15 cellular contexts compared by ENCODE assay signal in the genomic region with DNA sequence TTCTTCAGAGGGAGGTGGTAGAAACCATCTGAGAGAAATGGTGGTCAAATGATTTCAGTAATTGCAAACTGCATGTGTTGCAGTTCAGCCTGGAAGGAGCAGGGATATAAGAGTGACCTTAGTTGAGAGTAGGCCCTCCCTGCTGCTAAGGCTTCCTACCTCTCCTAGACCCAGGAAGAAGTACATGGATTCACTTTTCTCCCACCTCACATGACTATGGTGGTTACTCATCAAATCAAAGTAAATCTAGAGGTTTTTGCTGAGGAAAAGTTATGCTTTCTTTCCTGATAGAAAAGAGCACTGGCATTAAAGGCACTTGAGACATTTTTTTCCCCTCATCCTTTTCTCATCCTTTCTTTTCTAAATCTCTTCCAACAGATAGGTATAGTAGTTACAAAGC. TPM values are rescaled to one million over a fixed set of nuclear protein-coding genes. Genes with fewer than 3 reads are reported as not detected.
DNase-seq lines count a peak whose midpoint lies in the region; ATAC-seq and TF ChIP-seq lines count a peak whose summit lies in the region.
"Had no signal": no experiment of that assay in that cellular context is flagged by ENCODE, and none has a peak within 500 bp of the region (broad histone marks: within the 10 kb centered on the region; RNA-seq: fewer than 3 reads in every experiment).

No MANE protein-coding gene starts in this region.

- peaks cover 85% of the 10 kb centered on the region for H3K4me1 Mint-ChIP-seq in HFFc6 (ENCODE audit: low read depth)
- peaks cover 10% of the 10 kb centered on the region for H3K4me1 Mint-ChIP-seq in activated T-helper 17 cell treated with anti-CD3 and anti-CD28 coated beads, Interleukin-2, amount 50 U/mL, for 72 hours
- H3K4me1 Mint-ChIP-seq in naive thymus-derived CD8-positive, alpha-beta T cell, result peaks cover 0 to 6% (median 2%) of the 10 kb centered on the region in 4 donors

- POLR2A ChIA-PET in naive thymus-derived CD8-positive, alpha-beta T cell (lab: Charles Lee), result no interaction called here

- H3K27me3 Mint-ChIP-seq in HFFc6 (ENCODE audit: insufficient read depth), result no peaks in the 10 kb centered on the region
- no peaks in the 10 kb centered on the region for H3K27me3 Mint-ChIP-seq in activated T-helper 17 cell treated with anti-CD3 and anti-CD28 coated beads, Interleukin-2, amount 50 U/mL, for 72 hours
- H3K27me3 Mint-ChIP-seq in naive thymus-derived CD8-positive, alpha-beta T cell, result peaks cover 0 to 12% (median 3%) of the 10 kb centered on the region in 5 donors

- no peaks in the 10 kb centered on the region for H3K9me3 Mint-ChIP-seq in HFFc6
- no peaks in the 10 kb centered on the region for H3K9me3 Mint-ChIP-seq in activated T-helper 17 cell treated with anti-CD3 and anti-CD28 coated beads, Interleukin-2, amount 50 U/mL, for 72 hours
- no peaks in the 10 kb centered on the region for H3K9me3 Mint-ChIP-seq in naive thymus-derived CD8-positive, alpha-beta T cell

- peak overlapping the region; percentile 18; the same call in 1 of the 2 replicates for H3K4me3 Mint-ChIP-seq in HFFc6
- no peak overlapping the region for H3K4me3 Mint-ChIP-seq in activated T-helper 17 cell treated with anti-CD3 and anti-CD28 coated beads, Interleukin-2, amount 50 U/mL, for 72 hours
- H3K4me3 Mint-ChIP-seq in naive thymus-derived CD8-positive, alpha-beta T cell, result no peak overlapping the region

- no peaks in the 10 kb centered on the region; the same call in 1 of the 2 replicates for H3K36me3 Mint-ChIP-seq in HFFc6 (ENCODE audit: low read depth)
- H3K36me3 Mint-ChIP-seq in activated T-helper 17 cell treated with anti-CD3 and anti-CD28 coated beads, Interleukin-2, amount 50 U/mL, for 72 hours (ENCODE audit: low read depth), result peaks cover 13% of the 10 kb centered on the region
- peaks cover 0 to 19% (median 6%) of the 10 kb centered on the region in 3 donors for H3K36me3 Mint-ChIP-seq in naive thymus-derived CD8-positive, alpha-beta T cell

- DNase-seq in HFFc6, result no peak
- DNase-seq in fibroblast of the aortic adventitia (ENCODE audit: low read depth), result peak; percentile 8
- peak; percentile 21 for DNase-seq in renal cortical epithelial cell (ENCODE audit: low read depth)
- DNase-seq in naive thymus-derived CD8-positive, alpha-beta T cell, result no peak
- DNase-seq in NCI-H774 (lab: John Stamatoyannopoulos, UW), result no peak
- DNase-seq in Ammon's horn (ENCODE audit: low spot score), result no peak
- DNase-seq in stimulated activated naive CD4-positive, alpha-beta T cell treated with Interleukin-2 at 50 U/mL for 16 hours (lab: John Stamatoyannopoulos, UW), result no peak
- DNase-seq: EL, H7, Kasumi-1, NCI-H1417 treated with DMSO at 0.1 percent for 48 hours, NCI-H2029 treated with DMSO at 0.1 percent for 48 hours, NCI-H524 had no signal

- H3K4me3 ChIP-seq in fibroblast of the aortic adventitia (ENCODE audit: low read depth, low read length), result no peak overlapping the region
- H3K4me3 ChIP-seq: BLaER1 had no signal

- ATAC-seq in activated T-helper 17 cell treated with anti-CD3 and anti-CD28 coated beads, Interleukin-2, amount 50 U/mL, for 72 hours (replicated peaks), result no peak
- no peak for ATAC-seq in naive thymus-derived CD8-positive, alpha-beta T cell

- peak overlapping the region; percentile 89 for H3K27ac Mint-ChIP-seq in HFFc6
- H3K27ac Mint-ChIP-seq in activated T-helper 17 cell treated with anti-CD3 and anti-CD28 coated beads, Interleukin-2, amount 50 U/mL, for 72 hours, result peak overlapping the region; percentile 50
- no peak overlapping the region for H3K27ac Mint-ChIP-seq in naive thymus-derived CD8-positive, alpha-beta T cell

- TF ChIP-seq CTCF in HFFc6 (IDR thresholded peaks at IDR 0.05), result no peak
- TF ChIP-seq CTCF in fibroblast of the aortic adventitia (IDR thresholded peaks at IDR 0.05; ENCODE audit: insufficient read depth, low read length), result no peak

RNA-seq across cellular contexts. Expression of gene LEKR1, which starts 43.2 kb away (rescaled TPM):
- 1 to 10 TPM in 1 of 6 experiments, under 1 TPM in 5; 0.40 to 1.0 (median 0.77) TPM for total RNA-seq in HFFc6 (2021; fragmentation: NEBNext Ultra II Directional; extraction: Animal tissue kit (Norgen Biotek cat#: 25700))
- total RNA-seq in activated T-helper 17 cell treated with anti-CD3 and anti-CD28 coated beads, Interleukin-2, amount 50 U/mL, for 72 hours, result under 1 TPM; 0.91 to 0.93 TPM
- total RNA-seq in fibroblast of the aortic adventitia (ENCODE audit: low replicate concordance), result 0.81 and 2.8 TPM in 2 replicates
- total RNA-seq in renal cortical epithelial cell, result 1.0 and 1.4 TPM in 2 replicates
- total RNA-seq in naive thymus-derived CD8-positive, alpha-beta T cell, result 1 to 10 TPM; 3.0 TPM
- 1 to 10 TPM in 1 of 3 donors, under 1 TPM in 2; 0.33 to 1.4 (median 0.67) TPM for polyA plus RNA-seq in naive thymus-derived CD8-positive, alpha-beta T cell

Comparison
In these comparisons a context has a peak if more than half of its experiments do, and no peak if none do; other contexts are left out.
1. DNase-seq: peak in fibroblast of the aortic adventitia (single experiment) and renal cortical epithelial cell (single experiment); none in HFFc6 (single experiment), naive thymus-derived CD8-positive, alpha-beta T cell (0 of 10), NCI-H774 (single experiment), Ammon's horn (single experiment) and stimulated activated naive CD4-positive, alpha-beta T cell treated with Interleukin-2 at 50 U/mL for 16 hours (single experiment).
2. H3K27ac Mint-ChIP-seq: peak in HFFc6 (single experiment) and activated T-helper 17 cell treated with anti-CD3 and anti-CD28 coated beads, Interleukin-2, amount 50 U/mL, for 72 hours (single experiment); none in naive thymus-derived CD8-positive, alpha-beta T cell (0 of 10).